8 cellular contexts compared by ENCODE assay signal in genomic region chr2:69816923-69817542, GRCh38. TPM values are rescaled to one million over a fixed set of nuclear protein-coding genes. Genes with fewer than 3 reads are reported as not detected.
DNase-seq lines count a peak whose midpoint lies in the region; ATAC-seq and TF ChIP-seq lines count a peak whose summit lies in the region.

No MANE protein-coding gene starts in this region.

- in situ Hi-C loops in GM23248 (cut with MboI): no loop called here

- WGBS in GM23248 (ENCODE audit: low coverage in 1 of 2, low lambda C conversion rate in 2 of 2, missing lambda C conversion rate in 2 of 2), 2 experiments: 4 to 6% methylated on average over 3 of the region's 3 CpGs
- WGBS in spleen, 5 donors: 10 to 21% (median 19%) methylated on average over 3 of the region's 3 CpGs

- H3K4me3 ChIP-seq in GM23248: no peak overlapping the region
- no peak overlapping the region for H3K4me3 ChIP-seq in spleen

- H3K27me3 ChIP-seq in GM23248 (replicated peaks; ENCODE audit: insufficient read depth) (no peaks in the 10 kb centered on the region), spleen (replicated peaks in 1 of 7) (no peaks in the 10 kb centered on the region)

- no peaks in the 10 kb centered on the region for H3K79me2 ChIP-seq in GM23248 (ENCODE audit: insufficient read depth)

- no peak overlapping the region for H3K9ac ChIP-seq in GM23248

- H3K36me3 ChIP-seq in GM23248 (ENCODE audit: low read depth): peaks cover 28% of the 10 kb centered on the region
- peaks cover 0 to 60% (median 18%) of the 10 kb centered on the region in 6 donors for H3K36me3 ChIP-seq in spleen

- H3K9me2 ChIP-seq in GM23248 (ENCODE audit: insufficient read depth): no peaks in the 10 kb centered on the region

- H3K4me1 ChIP-seq in GM23248 (ENCODE audit: insufficient read depth) (peaks cover 9% of the 10 kb centered on the region; the same call in 1 of the 2 replicates), spleen (peaks cover 5 to 30% (median 20%) of the 10 kb centered on the region in 6 donors)

- H3K9me3 ChIP-seq in GM23248 (ENCODE audit: low read depth) (no peaks in the 10 kb centered on the region), spleen (no peaks in the 10 kb centered on the region)

- no peak for TF ChIP-seq POLR2A in spleen (IDR thresholded peaks at IDR 0.05)

- H3K27ac ChIP-seq in GM23248 (no peak overlapping the region), spleen (peak overlapping the region in 1 of 8 donors; percentile 24)

- H3F3A ChIP-seq in GM23248 (ENCODE audit: insufficient read depth): peaks cover 7% of the 10 kb centered on the region

- H2AFZ ChIP-seq in GM23248: no peak overlapping the region

- no peaks in the 10 kb centered on the region for H4K20me1 ChIP-seq in GM23248 (ENCODE audit: insufficient read depth)

- no peak for ATAC-seq in HG03039 (IDR thresholded peaks at IDR 0.05; ENCODE audit: unreplicated experiment)

- TF ChIP-seq CTCF in spleen (IDR thresholded peaks at IDR 0.05 in 8 of 11, conservative IDR thresholded peaks at IDR 0.05 in 3 of 11): peak; percentile 83 to 98 (median 94)

- DNase-seq in AML-193 (lab: John Stamatoyannopoulos, UW) (peak; percentile 82 to 88), GM23248 (peak; percentile 88), NCI-H2029 treated with DMSO at 0.1 percent for 48 hours (lab: John Stamatoyannopoulos, UW) (peak; percentile 81), T1000 (lab: John Stamatoyannopoulos, UW) (peak; percentile 18), astrocyte of the hippocampus (ENCODE audit: low read depth, low spot score) (peak; percentile 88), iPS DF 4.7 (ENCODE audit: extremely low read depth, low spot score) (peak; percentile 46), spleen (no peak)

- intact Hi-C loops in spleen (cut with DNase I; ENCODE audit: low total_unique reads): loop anchor here (5.0 to 10.0 kb wide), 2 partner anchors 95 to 262 kb away; no protein-coding TSS in a partner anchor

- H3K4me2 ChIP-seq in GM23248 (ENCODE audit: unreplicated experiment): no peak overlapping the region

RNA-seq across cellular contexts. Expression of gene GMCL1, which starts 12.4 kb away (rescaled TPM):
- total RNA-seq in GM23248 (2014; rRNA removed; shearing (Covaris generic)): 9.6 and 15.7 TPM in 2 replicates
- 13.8 and 14.5 TPM in 2 replicates for polyA plus RNA-seq in GM23248 (2016; fragmentation: Nextera tagmentation; extraction: Ambion mirVana)
- total RNA-seq in spleen: 10 to 100 TPM; 13.2 to 24.1 (median 19.8) TPM
- 1 to 10 TPM; 5.3 to 7.1 (median 7.1) TPM for polyA plus RNA-seq in spleen
